Comparison of ENCODE assay signal across 1 cellular context in genomic region chr15:83192742-83193141, GRCh38.
TF ChIP-seq lines count a peak whose summit lies in the region.

No MANE protein-coding gene starts in this region.

TF ChIP-seq in WTC11, 78 proteins besides CTCF, POLR2A, EP300 and RAD21 (continued from another document):
- TF ChIP-seq, protein P1, sequence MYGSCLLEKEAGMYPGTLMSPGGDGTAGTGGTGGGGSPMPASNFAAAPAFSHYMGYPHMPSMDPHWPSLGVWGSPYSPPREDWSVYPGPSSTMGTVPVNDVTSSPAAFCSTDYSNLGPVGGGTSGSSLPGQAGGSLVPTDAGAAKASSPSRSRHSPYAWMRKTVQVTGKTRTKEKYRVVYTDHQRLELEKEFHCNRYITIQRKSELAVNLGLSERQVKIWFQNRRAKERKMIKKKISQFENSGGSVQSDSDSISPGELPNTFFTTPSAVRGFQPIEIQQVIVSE (CRISPR knock-in tag; IDR thresholded peaks at IDR 0.05; ENCODE audit: borderline replicate concordance): no peak
- no peak for TF ChIP-seq IRF2 (CRISPR knock-in tag; IDR thresholded peaks at IDR 0.05; ENCODE audit: borderline replicate concordance, low read depth)
- TF ChIP-seq ETV6 (CRISPR knock-in tag; IDR thresholded peaks at IDR 0.05): no peak
- no peak for TF ChIP-seq KAT7 (CRISPR knock-in tag; IDR thresholded peaks at IDR 0.05; ENCODE audit: borderline replicate concordance)
- TF ChIP-seq NR3C1 (CRISPR knock-in tag; conservative IDR thresholded peaks at IDR 0.05; ENCODE audit: low read depth): no peak
- TF ChIP-seq, protein P2, sequence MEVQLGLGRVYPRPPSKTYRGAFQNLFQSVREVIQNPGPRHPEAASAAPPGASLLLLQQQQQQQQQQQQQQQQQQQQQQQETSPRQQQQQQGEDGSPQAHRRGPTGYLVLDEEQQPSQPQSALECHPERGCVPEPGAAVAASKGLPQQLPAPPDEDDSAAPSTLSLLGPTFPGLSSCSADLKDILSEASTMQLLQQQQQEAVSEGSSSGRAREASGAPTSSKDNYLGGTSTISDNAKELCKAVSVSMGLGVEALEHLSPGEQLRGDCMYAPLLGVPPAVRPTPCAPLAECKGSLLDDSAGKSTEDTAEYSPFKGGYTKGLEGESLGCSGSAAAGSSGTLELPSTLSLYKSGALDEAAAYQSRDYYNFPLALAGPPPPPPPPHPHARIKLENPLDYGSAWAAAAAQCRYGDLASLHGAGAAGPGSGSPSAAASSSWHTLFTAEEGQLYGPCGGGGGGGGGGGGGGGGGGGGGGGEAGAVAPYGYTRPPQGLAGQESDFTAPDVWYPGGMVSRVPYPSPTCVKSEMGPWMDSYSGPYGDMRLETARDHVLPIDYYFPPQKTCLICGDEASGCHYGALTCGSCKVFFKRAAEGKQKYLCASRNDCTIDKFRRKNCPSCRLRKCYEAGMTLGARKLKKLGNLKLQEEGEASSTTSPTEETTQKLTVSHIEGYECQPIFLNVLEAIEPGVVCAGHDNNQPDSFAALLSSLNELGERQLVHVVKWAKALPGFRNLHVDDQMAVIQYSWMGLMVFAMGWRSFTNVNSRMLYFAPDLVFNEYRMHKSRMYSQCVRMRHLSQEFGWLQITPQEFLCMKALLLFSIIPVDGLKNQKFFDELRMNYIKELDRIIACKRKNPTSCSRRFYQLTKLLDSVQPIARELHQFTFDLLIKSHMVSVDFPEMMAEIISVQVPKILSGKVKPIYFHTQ (CRISPR knock-in tag; IDR thresholded peaks at IDR 0.05): no peak
- TF ChIP-seq GTF2I (CRISPR knock-in tag; conservative IDR thresholded peaks at IDR 0.05): no peak
- no peak for TF ChIP-seq SOX15 (CRISPR knock-in tag; IDR thresholded peaks at IDR 0.05)
- TF ChIP-seq USF1 (CRISPR knock-in tag; IDR thresholded peaks at IDR 0.05): no peak
- TF ChIP-seq, protein P3, sequence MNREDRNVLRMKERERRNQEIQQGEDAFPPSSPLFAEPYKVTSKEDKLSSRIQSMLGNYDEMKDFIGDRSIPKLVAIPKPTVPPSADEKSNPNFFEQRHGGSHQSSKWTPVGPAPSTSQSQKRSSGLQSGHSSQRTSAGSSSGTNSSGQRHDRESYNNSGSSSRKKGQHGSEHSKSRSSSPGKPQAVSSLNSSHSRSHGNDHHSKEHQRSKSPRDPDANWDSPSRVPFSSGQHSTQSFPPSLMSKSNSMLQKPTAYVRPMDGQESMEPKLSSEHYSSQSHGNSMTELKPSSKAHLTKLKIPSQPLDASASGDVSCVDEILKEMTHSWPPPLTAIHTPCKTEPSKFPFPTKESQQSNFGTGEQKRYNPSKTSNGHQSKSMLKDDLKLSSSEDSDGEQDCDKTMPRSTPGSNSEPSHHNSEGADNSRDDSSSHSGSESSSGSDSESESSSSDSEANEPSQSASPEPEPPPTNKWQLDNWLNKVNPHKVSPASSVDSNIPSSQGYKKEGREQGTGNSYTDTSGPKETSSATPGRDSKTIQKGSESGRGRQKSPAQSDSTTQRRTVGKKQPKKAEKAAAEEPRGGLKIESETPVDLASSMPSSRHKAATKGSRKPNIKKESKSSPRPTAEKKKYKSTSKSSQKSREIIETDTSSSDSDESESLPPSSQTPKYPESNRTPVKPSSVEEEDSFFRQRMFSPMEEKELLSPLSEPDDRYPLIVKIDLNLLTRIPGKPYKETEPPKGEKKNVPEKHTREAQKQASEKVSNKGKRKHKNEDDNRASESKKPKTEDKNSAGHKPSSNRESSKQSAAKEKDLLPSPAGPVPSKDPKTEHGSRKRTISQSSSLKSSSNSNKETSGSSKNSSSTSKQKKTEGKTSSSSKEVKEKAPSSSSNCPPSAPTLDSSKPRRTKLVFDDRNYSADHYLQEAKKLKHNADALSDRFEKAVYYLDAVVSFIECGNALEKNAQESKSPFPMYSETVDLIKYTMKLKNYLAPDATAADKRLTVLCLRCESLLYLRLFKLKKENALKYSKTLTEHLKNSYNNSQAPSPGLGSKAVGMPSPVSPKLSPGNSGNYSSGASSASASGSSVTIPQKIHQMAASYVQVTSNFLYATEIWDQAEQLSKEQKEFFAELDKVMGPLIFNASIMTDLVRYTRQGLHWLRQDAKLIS (CRISPR knock-in tag; IDR thresholded peaks at IDR 0.05; ENCODE audit: borderline replicate concordance): no peak
- no peak for TF ChIP-seq FOXK1 (CRISPR knock-in tag; IDR thresholded peaks at IDR 0.05)
